In the genomic region with DNA sequence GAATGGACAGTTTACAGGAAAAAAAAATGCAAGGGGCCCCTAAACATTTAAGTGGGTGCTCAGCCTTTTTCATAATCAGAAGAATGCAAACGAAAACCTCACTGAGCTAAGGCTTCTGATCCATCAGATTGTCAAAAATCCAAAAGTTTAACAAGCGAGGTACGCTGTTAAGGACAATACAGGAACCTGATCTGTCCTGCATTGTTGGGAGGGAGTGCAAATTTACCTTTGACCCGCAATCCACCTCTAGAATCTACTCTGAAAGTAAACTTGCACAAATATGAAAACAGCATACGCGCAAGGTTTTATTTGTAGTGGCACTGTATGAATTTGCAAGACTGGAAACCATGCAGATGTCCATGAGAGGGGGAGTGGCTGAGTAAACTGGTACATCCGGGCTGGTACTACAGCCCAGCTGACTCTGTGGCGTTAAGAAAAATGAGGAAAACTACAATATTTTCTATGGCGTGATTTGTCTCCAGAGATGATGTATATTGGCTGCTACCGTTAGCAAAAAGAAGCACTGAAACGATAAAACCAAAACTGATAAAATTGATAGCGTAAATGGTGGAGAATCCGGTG, we compare ENCODE assay signal across 8 cellular contexts.
A peak's percentile ranks its signal among the peaks of the same experiment; 100 is the strongest.
DNase-seq lines count a peak whose midpoint lies in the region; ATAC-seq and TF ChIP-seq lines count a peak whose summit lies in the region.

No MANE protein-coding gene starts in this region.

- H3K27me3 ChIP-seq in muscle layer of colon (ENCODE audit: control insufficient read depth in 1 of 2, insufficient read depth in 2 of 2, low read length in 2 of 2), result no peaks in the 10 kb centered on the region

- peaks cover 9% of the 10 kb centered on the region for H3K36me3 ChIP-seq in muscle layer of colon (ENCODE audit: insufficient read depth, low read length)

- H3K4me3 ChIP-seq in LNCaP clone FGC (ENCODE audit: low read depth, low read length) (peak overlapping the region; percentile 64), cardiac fibroblast (replicated peaks in 1 of 2; ENCODE audit: low read depth in 2 of 2, low read length in 2 of 2) (peak overlapping the region; percentile 67 to 68), muscle layer of colon (ENCODE audit: low read depth in 1 of 2, low read length in 2 of 2) (peak overlapping the region; percentile 68 to 92)

- TF ChIP-seq CTCF in C4-2B (conservative IDR thresholded peaks at IDR 0.05), result no peak
- no peak for TF ChIP-seq CTCF in LNCaP clone FGC (IDR thresholded peaks at IDR 0.05; ENCODE audit: control insufficient read depth, extremely low read depth, insufficient read depth)
- no peak for TF ChIP-seq CTCF in cardiac fibroblast (IDR thresholded peaks at IDR 0.05; ENCODE audit: low read depth, low read length)

- peak; percentile 27 for DNase-seq in LNCaP clone FGC (ENCODE audit: low read depth)
- DNase-seq in cardiac fibroblast (ENCODE audit: low read depth in 2 of 2), result no peak
- no peak for DNase-seq in activated effector memory CD4-positive, alpha-beta T cell treated with anti-CD3 and anti-CD28 coated beads, Interleukin-2, amount 50 U/mL, for 16 hours
- no peak for DNase-seq in epidermal melanocyte (ENCODE audit: insufficient read length, low spot score)
- DNase-seq in iPS-NIHi7 (ENCODE audit: extremely low spot score), result no peak

- peak overlapping the region; percentile 78 for H3K27ac ChIP-seq in C4-2B
- H3K27ac ChIP-seq in muscle layer of colon (ENCODE audit: low read depth, low read length), result peak overlapping the region; percentile 89

- peak overlapping the region; percentile 94 for H3K9ac ChIP-seq in muscle layer of colon (ENCODE audit: low read length)

- ATAC-seq in HG02678 (IDR thresholded peaks at IDR 0.05; ENCODE audit: unreplicated experiment), result no peak

- no peaks in the 10 kb centered on the region for H3K9me3 ChIP-seq in muscle layer of colon (ENCODE audit: low read length)

- peaks cover 14% of the 10 kb centered on the region for H3K4me1 ChIP-seq in muscle layer of colon (ENCODE audit: insufficient read depth, low read length)
